In the genomic region with DNA sequence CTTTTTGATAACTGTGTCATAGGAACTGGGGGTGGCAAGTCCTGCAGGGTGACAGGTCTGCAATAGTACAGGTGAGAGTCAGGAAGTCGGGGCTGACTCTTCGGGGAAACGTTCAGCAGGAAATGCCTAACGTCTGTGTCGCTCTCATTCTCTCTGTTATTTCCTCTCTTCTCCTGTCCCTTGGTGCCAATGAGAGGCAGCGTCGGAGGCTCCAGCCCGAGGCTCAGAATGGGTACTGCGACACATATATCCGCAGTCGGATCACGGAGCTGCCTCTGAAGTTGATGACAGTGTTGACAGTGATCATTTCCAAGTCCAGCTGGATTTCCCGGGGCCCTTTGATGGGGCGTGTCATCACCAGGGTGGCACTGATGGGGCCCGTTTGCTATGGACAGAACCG, we compare ENCODE assay signal across 9 cellular contexts. TPM values are rescaled to one million over a fixed set of nuclear protein-coding genes. Genes with fewer than 3 reads are reported as not detected.
A peak's percentile ranks its signal among the peaks of the same experiment; 100 is the strongest.
DNase-seq lines count a peak whose midpoint lies in the region; FAIRE-seq and TF ChIP-seq lines count a peak whose summit lies in the region.
"Had no signal": no experiment of that assay in that cellular context is flagged by ENCODE, and none has a peak within 500 bp of the region (broad histone marks: within the 10 kb centered on the region; RNA-seq: fewer than 3 reads in every experiment).

No MANE protein-coding gene starts in this region.

- H3K36me3 Mint-ChIP-seq in Calu3 (ENCODE audit: insufficient read depth, unreplicated experiment) (peaks cover 12% of the 10 kb centered on the region), MCF 10A (ENCODE audit: insufficient read depth, unreplicated experiment) (no peaks in the 10 kb centered on the region)

- CTCF ChIA-PET in Calu3 (lab: Charles Lee) (interaction anchor here (0.7 kb wide), 1 partner anchor 97 kb away, joined by 4 read pairs; no protein-coding TSS in a partner anchor), MCF 10A (lab: Yijun Ruan, JAX) (no interaction called here)

- TF ChIP-seq CTCF in Calu3 (IDR thresholded peaks at IDR 0.05; ENCODE audit: unreplicated experiment) (no peak), MCF 10A (IDR thresholded peaks at IDR 0.05; ENCODE audit: unreplicated experiment) (no peak), smooth muscle cell (IDR thresholded peaks at IDR 0.05; ENCODE audit: borderline replicate concordance, insufficient read depth, poor library complexity, severe bottlenecking) (no peak), brain microvascular endothelial cell (IDR thresholded peaks at IDR 0.05; ENCODE audit: low read depth, low read length, missing control alignments) (no peak), tibial nerve (IDR thresholded peaks at IDR 0.05) (no peak)

- WGBS in smooth muscle cell (ENCODE audit: low lambda C conversion rate) = 70% methylated on average over 16 of the region's 16 CpGs
- 77 to 78% methylated on average over 16 of the region's 16 CpGs for WGBS in tibial nerve, 2 donors

- in situ Hi-C loops in brain microvascular endothelial cell (cut with HindIII; ENCODE audit: low pct_ligation_motif_present, low sequenced_read_pairs) = no loop called here

- H3K4me1 Mint-ChIP-seq in Calu3 (ENCODE audit: low read depth, unreplicated experiment) (peaks cover 41% of the 10 kb centered on the region), MCF 10A (ENCODE audit: insufficient read depth, unreplicated experiment) (peaks cover 23% of the 10 kb centered on the region)

- no peaks in the 10 kb centered on the region for H3F3A ChIP-seq in smooth muscle cell (ENCODE audit: low read depth)

- H3K4me1 ChIP-seq in smooth muscle cell (ENCODE audit: low read depth) = no peaks in the 10 kb centered on the region
- H3K4me1 ChIP-seq in tibial nerve = peaks cover 0 to 29% (median 17%) of the 10 kb centered on the region in 4 donors

- H3K27ac ChIP-seq in smooth muscle cell (ENCODE audit: low read depth) = no peak overlapping the region
- H3K27ac ChIP-seq in brain microvascular endothelial cell = no peak overlapping the region
- H3K27ac ChIP-seq in tibial nerve = peak overlapping the region in 1 of 4 donors; percentile 74
- H3K27ac ChIP-seq: KMS-11 had no signal

- no peaks in the 10 kb centered on the region for H3K79me2 ChIP-seq in smooth muscle cell (ENCODE audit: low read depth)

- intact Hi-C loops in Calu3 (cut with micrococcal nuclease; ENCODE audit: unreplicated experiment) = loop anchor here (5.0 kb wide), 1 partner anchor 42 kb away; no protein-coding TSS in a partner anchor
- intact Hi-C loops in MCF 10A (cut with micrococcal nuclease) = no loop called here

- no peaks in the 10 kb centered on the region for H4K20me1 ChIP-seq in smooth muscle cell (ENCODE audit: low read depth)

- POLR2A ChIA-PET in MCF 10A (lab: Yijun Ruan, JAX) = no interaction called here

- H3K4me3 ChIP-seq in smooth muscle cell (no peak overlapping the region), brain microvascular endothelial cell (ENCODE audit: low read depth, low read length) (no peak overlapping the region), tibial nerve (no peak overlapping the region)

- no peak for TF ChIP-seq POLR2A in GM12892 (IDR thresholded peaks at IDR 0.05; ENCODE audit: low read depth, low read length)
- no peak for TF ChIP-seq POLR2A in tibial nerve (IDR thresholded peaks at IDR 0.05)

- DNase-seq in Calu3 = peak; percentile 42
- peak; percentile 62 for DNase-seq in T-helper 9 cell
- DNase-seq in MCF 10A (ENCODE audit: unreplicated experiment) = no peak
- DNase-seq in smooth muscle cell (lab: John Stamatoyannopoulos, UW; ENCODE audit: unreplicated experiment) = no peak
- DNase-seq in GM12892 (ENCODE audit: insufficient read length) = no peak
- no peak for DNase-seq in RPMI8226
- DNase-seq in brain microvascular endothelial cell = no peak
- DNase-seq in tibial nerve (ENCODE audit: low spot score in 2 of 2) = no peak

- peak overlapping the region; percentile 44 for H3K4me3 Mint-ChIP-seq in Calu3 (ENCODE audit: low read depth, unreplicated experiment)
- no peak overlapping the region for H3K4me3 Mint-ChIP-seq in MCF 10A (ENCODE audit: unreplicated experiment)

- H3K4me2 ChIP-seq in smooth muscle cell = peak overlapping the region; percentile 31
- H3K4me2 ChIP-seq: KMS-11 had no signal

- FAIRE-seq in GM12892 (lab: Jason Lieb, UNC) = no peak

- BruUV-seq in Calu3 (replicated peaks; lab: Mats Ljungman, UMichigan) (no TSS peak), MCF 10A (replicated peaks; lab: Mats Ljungman, UMichigan) (no TSS peak)

- peak overlapping the region; percentile 84 for H3K27ac Mint-ChIP-seq in Calu3 (ENCODE audit: unreplicated experiment)
- peak overlapping the region; percentile 12 for H3K27ac Mint-ChIP-seq in MCF 10A (ENCODE audit: low read depth, unreplicated experiment)

- H3K9me3 ChIP-seq in smooth muscle cell (replicated peaks; ENCODE audit: low read depth) (no peaks in the 10 kb centered on the region), tibial nerve (peaks cover 0 to 14% (median 0%) of the 10 kb centered on the region in 4 donors)

- no peak for TF ChIP-seq EP300 in tibial nerve (IDR thresholded peaks at IDR 0.05)

- H3K9me3 Mint-ChIP-seq in Calu3 (ENCODE audit: low read depth, unreplicated experiment) = no peaks in the 10 kb centered on the region
- H3K9me3 Mint-ChIP-seq in MCF 10A (ENCODE audit: unreplicated experiment) = no peaks in the 10 kb centered on the region

- H2AFZ ChIP-seq in smooth muscle cell (ENCODE audit: low read depth) = no peak overlapping the region

- no peaks in the 10 kb centered on the region for H3K27me3 Mint-ChIP-seq in Calu3 (ENCODE audit: unreplicated experiment)
- H3K27me3 Mint-ChIP-seq in MCF 10A (ENCODE audit: insufficient read depth, unreplicated experiment) = no peaks in the 10 kb centered on the region

- no peaks in the 10 kb centered on the region for H3K36me3 ChIP-seq in smooth muscle cell (ENCODE audit: low read depth)
- H3K36me3 ChIP-seq in brain microvascular endothelial cell (replicated peaks) = no peaks in the 10 kb centered on the region
- H3K36me3 ChIP-seq in tibial nerve = peaks cover 0 to 64% (median 0%) of the 10 kb centered on the region in 3 donors

- no peak overlapping the region for H3K9ac ChIP-seq in smooth muscle cell (ENCODE audit: low read depth)
- H3K9ac ChIP-seq: KMS-11 had no signal

- H3K27me3 ChIP-seq in smooth muscle cell (ENCODE audit: low read depth) (no peaks in the 10 kb centered on the region), brain microvascular endothelial cell (replicated peaks) (no peaks in the 10 kb centered on the region), tibial nerve (no peaks in the 10 kb centered on the region)

RNA-seq across cellular contexts. Expression of a gene that starts 2.7 kb away (rescaled TPM):
- 82.7 and 86.6 TPM in 2 replicates for total RNA-seq in Calu3 (2022)
- total RNA-seq in MCF 10A (2022) = 11.8 and 12.6 TPM in 2 replicates
- 5.7 and 10.3 TPM in 2 replicates for total RNA-seq in smooth muscle cell
- 0.33 and 2.8 TPM in 2 replicates for polyA plus RNA-seq in smooth muscle cell
- 5.0 TPM for polyA plus RNA-seq in GM12892 (2012; ENCODE audit: missing spikeins)
- total RNA-seq in tibial nerve = 10 to 100 TPM; 23.4 to 35.2 (median 25.7) TPM

Comparison
In these comparisons a context has a peak if more than half of its experiments do, and no peak if none do; other contexts are left out.
1. DNase-seq: peak in Calu3 (single experiment) and T-helper 9 cell (single experiment); none in MCF 10A (single experiment), smooth muscle cell (single experiment), GM12892 (single experiment), RPMI8226 (single experiment), brain microvascular endothelial cell (single experiment) and tibial nerve (0 of 2).